In genomic region chr18:78041218-78041617, GRCh38 we compare ENCODE assay signal across 25 cellular contexts.
"Had no signal": no experiment of that assay in that cellular context is flagged by ENCODE, and none has a peak within 500 bp of the region (broad histone marks: within the 10 kb centered on the region; RNA-seq: fewer than 3 reads in every experiment).

No MANE protein-coding gene starts in this region.

- H3K4me1 ChIP-seq: neural progenitor cell, parathyroid adenoma, psoas muscle, right lobe of liver, sigmoid colon, stomach, thyroid gland, tibial nerve, upper lobe of left lung, vagina had no signal

- H3K27ac ChIP-seq: neural progenitor cell, ovary, parathyroid adenoma, psoas muscle, right lobe of liver, sigmoid colon, stomach, thoracic aorta, thyroid gland, tibial nerve, upper lobe of left lung, vagina had no signal

- DNase-seq: natural killer cell; occipital lobe; ovary; posterior cingulate gyrus; psoas muscle; right cardiac atrium; right lobe of liver; sigmoid colon; small intestine; stimulated activated CD4-positive, alpha-beta T cell treated with anti-CD3 and anti-CD28 coated beads, Interleukin-15, amount 100 ng/mL, for 24 hours; stimulated activated CD4-positive, alpha-beta T cell treated with anti-CD3 and anti-CD28 coated beads, Interleukin-2, amount 100 ng/mL, for 24 hours; stimulated activated CD4-positive, alpha-beta T cell treated with anti-CD3 and anti-CD28 coated beads, Interleukin-2, amount 100 ng/mL, for 48 hours; stimulated activated CD4-positive, alpha-beta T cell treated with anti-CD3 and anti-CD28 coated beads, Interleukin-4, amount 100 ng/mL, for 24 hours; stimulated activated naive B cell treated with anti-CD40 and anti-IgM and Interleukin-4, amounts not matched to agents 10 μg/mL and 1 μg/mL and 100 μg/mL, for 72 hours; stimulated activated naive CD4-positive, alpha-beta T cell treated with Interleukin-2 at 50 U/mL for 16 hours; stomach; thyroid gland; trophoblast cell; upper lobe of left lung had no signal

- FAIRE-seq: urothelium cell line had no signal

- H3K4me2 ChIP-seq: neural progenitor cell had no signal

- H3K36me3 ChIP-seq: neural progenitor cell, ovary, right lobe of liver, sigmoid colon, stomach, thoracic aorta, thyroid gland, tibial nerve, upper lobe of left lung, vagina had no signal

- H3K9me3 ChIP-seq: ovary, thyroid gland, vagina had no signal

- H3K79me2 ChIP-seq: parathyroid adenoma had no signal

- H3K4me3 ChIP-seq: neural progenitor cell, ovary, psoas muscle, right lobe of liver, sigmoid colon, stomach, thoracic aorta, thyroid gland, tibial nerve, upper lobe of left lung, vagina had no signal

- H2AFZ ChIP-seq: neural progenitor cell, parathyroid adenoma had no signal

- H3K27me3 ChIP-seq: neural progenitor cell, ovary, right lobe of liver, sigmoid colon, thyroid gland, tibial nerve, upper lobe of left lung, vagina had no signal
